ENCODE assay signal across 16 cellular contexts in the genomic region with DNA sequence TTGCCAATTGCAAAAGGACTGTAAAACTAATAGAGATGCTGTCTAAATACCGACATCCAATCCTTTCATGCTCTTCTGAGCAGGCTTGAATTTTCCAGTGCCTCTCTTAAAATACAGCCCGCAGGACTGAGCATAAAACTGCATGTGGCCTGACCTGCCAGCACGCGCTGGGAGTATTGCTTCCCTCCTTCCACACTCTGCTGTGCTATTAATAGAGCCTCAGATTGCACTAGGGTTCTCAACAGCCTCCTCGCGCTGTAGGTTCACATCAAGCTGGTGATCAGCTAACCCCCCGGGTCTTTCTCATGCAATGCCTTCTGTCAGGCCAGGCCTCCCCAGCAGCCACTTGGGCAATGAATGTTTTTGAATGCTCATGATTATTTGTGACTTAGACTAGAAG. TPM values are rescaled to one million over a fixed set of nuclear protein-coding genes. Genes with fewer than 3 reads are reported as not detected.
A peak's percentile ranks its signal among the peaks of the same experiment; 100 is the strongest.
DNase-seq lines count a peak whose midpoint lies in the region; ATAC-seq, FAIRE-seq and TF ChIP-seq lines count a peak whose summit lies in the region.
"Had no signal": no experiment of that assay in that cellular context is flagged by ENCODE, and none has a peak within 500 bp of the region (broad histone marks: within the 10 kb centered on the region; RNA-seq: fewer than 3 reads in every experiment).

No MANE protein-coding gene starts in this region.

- TF ChIP-seq CTCF in thyroid gland (IDR thresholded peaks at IDR 0.05) = no peak

- no peak overlapping the region for H3K27ac ChIP-seq in thyroid gland
- H3K27ac ChIP-seq: adrenal gland, foreskin keratinocyte had no signal

- no peaks in the 10 kb centered on the region for H3K36me3 ChIP-seq in thyroid gland
- H3K36me3 ChIP-seq: adrenal gland had no signal

- DNase-seq in Right ventricle myocardium superior (no peak), cardiac septum (ENCODE audit: low spot score) (no peak), SHP77 treated with DMSO at 0.1 percent for 48 hours (lab: John Stamatoyannopoulos, UW) (peak; percentile 9), left ventricle myocardium superior (peak; percentile 48), thyroid gland (peak; percentile 54 to 55), NCI-H748 treated with DMSO at 0.1 percent for 48 hours (lab: John Stamatoyannopoulos, UW) (no peak), cortex of kidney (lab: John Stamatoyannopoulos, UW) (no peak), HTR-8/SVneo (ENCODE audit: insufficient read length, low spot score) (no peak)
- DNase-seq: adrenal gland, Calu3, foreskin keratinocyte, naive B cell, NCI-H2029 had no signal

- WGBS in thyroid gland, 2 donors = 34% methylated on average over 7 of the region's 7 CpGs

- ATAC-seq in Right ventricle myocardium superior (ENCODE audit: poor library complexity) (peak; percentile 96), left ventricle myocardium superior (peak; percentile 98)
- ATAC-seq: foreskin keratinocyte had no signal

- peaks cover 0 to 11% of the 10 kb centered on the region in 2 donors for H3K4me1 ChIP-seq in thyroid gland
- H3K4me1 ChIP-seq: adrenal gland, foreskin keratinocyte had no signal

- no peak for TF ChIP-seq POLR2A in thyroid gland (IDR thresholded peaks at IDR 0.05)

- intact Hi-C loops in Right ventricle myocardium superior (cut with DNase I) (loop anchor here (5.0 to 10.0 kb wide), 2 partner anchors 430 to 503 kb away; partner anchors contain the start of gene CCDC182), cardiac septum (cut with DNase I) (loop anchor here (5.0 to 10.0 kb wide), 4 partner anchors 125 to 593 kb away; partner anchors contain the start of gene CCDC182), left ventricle myocardium superior (cut with micrococcal nuclease) (loop anchor here (5.0 kb wide), 1 partner anchor 430 kb away; no protein-coding TSS in a partner anchor), thyroid gland (cut with DNase I) (loop anchor here (5.0 to 10.0 kb wide), 4 partner anchors 313 to 503 kb away; partner anchors contain the start of gene CCDC182)

- no peaks in the 10 kb centered on the region for H3K27me3 ChIP-seq in thyroid gland
- H3K27me3 ChIP-seq: adrenal gland had no signal

- no peak overlapping the region for H3K4me3 ChIP-seq in thyroid gland (replicated peaks in 1 of 3)
- H3K4me3 ChIP-seq: adrenal gland, lung had no signal

- H3K9me3 ChIP-seq in thyroid gland = no peaks in the 10 kb centered on the region
- H3K9me3 ChIP-seq: adrenal gland had no signal

- no peak for FAIRE-seq in HTR-8/SVneo (lab: Jason Lieb, UNC)
- FAIRE-seq: endothelial cell of umbilical vein, H54 had no signal

RNA-seq across cellular contexts. Expression of gene MSI2, which starts 14.2 kb away (rescaled TPM):
- total RNA-seq in Right ventricle myocardium superior (110 TPM), cardiac septum (112 TPM), left ventricle myocardium superior (90.7 TPM), thyroid gland (100 to 1,000 TPM in 1 of 4 donors, 10 to 100 TPM in 3; 60.7 to 101 (median 70.9) TPM)

Comparison
In these comparisons a context has a peak if more than half of its experiments do, and no peak if none do; other contexts are left out.
1. DNase-seq: peak in SHP77 treated with DMSO at 0.1 percent for 48 hours (single experiment), left ventricle myocardium superior (single experiment) and thyroid gland (2 of 2); none in Right ventricle myocardium superior (single experiment), cardiac septum (single experiment), NCI-H748 treated with DMSO at 0.1 percent for 48 hours (single experiment), cortex of kidney (single experiment) and HTR-8/SVneo (single experiment).